10 cellular contexts compared by ENCODE assay signal in the genomic region with DNA sequence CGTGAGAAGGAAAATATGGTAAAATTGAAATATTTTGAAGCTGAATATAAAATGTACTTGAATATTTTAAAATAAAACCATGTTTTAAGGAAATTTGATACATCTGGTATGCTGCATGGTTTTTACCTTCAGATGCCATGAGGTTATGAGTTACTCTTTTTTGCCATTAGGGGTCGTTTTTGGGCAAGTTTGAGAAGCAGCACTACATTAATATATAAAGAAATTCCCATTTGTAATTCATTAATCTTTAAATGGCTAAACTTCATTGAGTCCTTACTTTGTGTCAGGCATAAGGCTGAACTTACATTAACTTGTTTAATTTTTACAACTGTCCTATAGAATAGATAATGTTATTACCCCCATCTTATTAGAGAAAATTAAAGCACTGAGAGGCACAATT.
DNase-seq lines count a peak whose midpoint lies in the region; TF ChIP-seq lines count a peak whose summit lies in the region.
"Had no signal": no experiment of that assay in that cellular context is flagged by ENCODE, and none has a peak within 500 bp of the region (broad histone marks: within the 10 kb centered on the region; RNA-seq: fewer than 3 reads in every experiment).

No MANE protein-coding gene starts in this region.

- DNase-seq in NCI-H146 (lab: John Stamatoyannopoulos, UW) (peak; percentile 12), NCI-H146 treated with DMSO at 0.1 percent for 48 hours (lab: John Stamatoyannopoulos, UW; ENCODE audit: unreplicated experiment) (no peak), NAMALWA (ENCODE audit: low spot score) (peak; percentile 46), chondrocyte (ENCODE audit: low spot score) (no peak), osteocyte (ENCODE audit: extremely low spot score, unreplicated experiment) (no peak), NCI-H524 treated with DMSO at 0.1 percent for 48 hours (lab: John Stamatoyannopoulos, UW) (no peak)
- no peak for DNase-seq in activated CD8-positive, alpha-beta memory T cell treated with anti-CD3 and anti-CD28 coated beads, Interleukin-2, amount 50 U/mL, for 48 hours
- no peak for DNase-seq in stimulated activated CD4-positive, alpha-beta T cell treated with anti-CD3 and anti-CD28 coated beads, Interleukin-12 subunit alpha, Interleukin-12 subunit beta, amount 100 ng/mL, for 4 hours
- DNase-seq: activated CD4-positive, CD25-positive, alpha-beta regulatory T cell treated with anti-CD3 and anti-CD28 coated beads, Interleukin-2, amount 50 U/mL, for 72 hours; testis had no signal

- no peaks in the 10 kb centered on the region for H3K4me1 Mint-ChIP-seq in chondrocyte (ENCODE audit: low read depth)
- no peaks in the 10 kb centered on the region for H3K4me1 Mint-ChIP-seq in osteocyte (ENCODE audit: unreplicated experiment)

- no peaks in the 10 kb centered on the region for H3K36me3 Mint-ChIP-seq in chondrocyte (ENCODE audit: low read depth)
- no peaks in the 10 kb centered on the region for H3K36me3 Mint-ChIP-seq in osteocyte (ENCODE audit: unreplicated experiment)

- H3K4me3 Mint-ChIP-seq in chondrocyte (ENCODE audit: unreplicated experiment) (no peak overlapping the region), osteocyte (ENCODE audit: unreplicated experiment) (no peak overlapping the region)

- H3K27me3 Mint-ChIP-seq in chondrocyte (ENCODE audit: low read depth): no peaks in the 10 kb centered on the region
- no peaks in the 10 kb centered on the region for H3K27me3 Mint-ChIP-seq in osteocyte (ENCODE audit: unreplicated experiment)

- TF ChIP-seq CTCF in chondrocyte (IDR thresholded peaks at IDR 0.05) (peak; percentile 82), osteocyte (IDR thresholded peaks at IDR 0.05) (peak; percentile 64)

- no peak overlapping the region for H3K27ac Mint-ChIP-seq in chondrocyte (ENCODE audit: unreplicated experiment)
- no peak overlapping the region for H3K27ac Mint-ChIP-seq in osteocyte (ENCODE audit: unreplicated experiment)

- H3K9me3 Mint-ChIP-seq in chondrocyte (ENCODE audit: low read depth) (no peaks in the 10 kb centered on the region), osteocyte (ENCODE audit: unreplicated experiment) (no peaks in the 10 kb centered on the region)

Comparison
In these comparisons a context has a peak if more than half of its experiments do, and no peak if none do; other contexts are left out.
1. DNase-seq: peak in NCI-H146 (single experiment) and NAMALWA (single experiment); none in NCI-H146 treated with DMSO at 0.1 percent for 48 hours (single experiment), chondrocyte (single experiment), osteocyte (single experiment), NCI-H524 treated with DMSO at 0.1 percent for 48 hours (single experiment), activated CD8-positive, alpha-beta memory T cell treated with anti-CD3 and anti-CD28 coated beads, Interleukin-2, amount 50 U/mL, for 48 hours (single experiment) and stimulated activated CD4-positive, alpha-beta T cell treated with anti-CD3 and anti-CD28 coated beads, Interleukin-12 subunit alpha, Interleukin-12 subunit beta, amount 100 ng/mL, for 4 hours (single experiment).